1 cellular context compared by ENCODE assay signal in the genomic region with DNA sequence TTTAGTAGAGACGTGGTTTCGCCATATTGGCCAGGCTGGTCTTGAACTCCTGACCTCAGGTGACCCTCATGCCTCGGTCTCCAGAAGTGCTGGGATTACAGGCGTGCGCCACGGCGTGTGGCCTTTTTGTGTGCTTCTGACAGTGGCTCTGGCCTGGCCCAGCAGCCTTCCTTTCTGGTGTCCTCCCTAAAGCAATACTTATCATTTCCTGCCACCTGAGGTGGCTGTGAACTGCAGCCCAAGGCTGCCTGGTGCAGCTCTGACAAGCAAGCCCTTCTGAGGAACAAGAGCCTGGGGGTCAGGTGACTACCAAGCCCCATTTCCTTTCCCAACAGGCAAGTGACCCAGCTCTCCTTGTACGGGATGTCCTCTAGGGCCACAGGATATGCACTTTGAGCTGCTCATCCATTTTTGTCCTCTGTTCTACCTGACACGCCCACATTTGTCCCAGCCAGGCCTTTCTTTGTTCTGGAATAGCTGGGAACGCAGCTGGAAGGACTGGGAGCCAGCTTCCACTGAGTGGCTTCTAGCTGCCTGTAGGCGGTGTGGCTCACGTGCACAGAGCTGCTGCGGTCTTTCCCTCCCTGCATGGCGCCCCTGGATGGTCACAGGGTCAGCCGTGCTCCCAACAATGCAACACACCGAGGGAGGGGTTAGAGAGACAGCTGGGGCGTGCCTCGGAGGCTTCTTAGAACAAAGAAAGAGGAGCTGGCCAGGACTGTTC.
TF ChIP-seq lines count a peak whose summit lies in the region.

No MANE protein-coding gene starts in this region.

TF ChIP-seq in K562, 482 proteins besides CTCF, POLR2A, EP300 and RAD21 (continued from another document and continues in another):
- TF ChIP-seq NFIC (IDR thresholded peaks at IDR 0.05) (peak; percentile 57), ZNF24 (IDR thresholded peaks at IDR 0.05) (no peak), ARNT (IDR thresholded peaks at IDR 0.05) (peak in 1 of 2 experiments; percentile 49; a peak in 1 of 4 replicates), SUPT5H (IDR thresholded peaks at IDR 0.05) (0 out of 2 replicates have a peak, but pooled peaks have one; percentile 37), RBBP5 (IDR thresholded peaks at IDR 0.05; ENCODE audit: borderline replicate concordance, insufficient read depth, low read length, poor library complexity, severe bottlenecking) (peak; percentile 65), MED1 (CRISPR knock-in tag; IDR thresholded peaks at IDR 0.05; ENCODE audit: borderline replicate concordance) (no peak), ZNF507 (tag; conservative IDR thresholded peaks at IDR 0.05) (no peak), IFI16 (CRISPR knock-in tag; IDR thresholded peaks at IDR 0.05) (no peak), STAT5A (IDR thresholded peaks at IDR 0.05; ENCODE audit: borderline replicate concordance, low read length) (peak; percentile 21; the same call in 1 of the 2 replicates), SIX5 (IDR thresholded peaks at IDR 0.05; ENCODE audit: borderline replicate concordance in 1 of 2, insufficient read depth in 1 of 2, low read depth in 1 of 2, low read length in 2 of 2) (no peak), TEAD4 (IDR thresholded peaks at IDR 0.05; ENCODE audit: low read length) (peak; percentile 67), TEAD4 (CRISPR knock-in tag; IDR thresholded peaks at IDR 0.05; ENCODE audit: borderline replicate concordance) (no peak), ARID1B (IDR thresholded peaks at IDR 0.05) (peak; percentile 92), GABPB1 (CRISPR knock-in tag; IDR thresholded peaks at IDR 0.05) (peak; percentile 71), BMI1 (IDR thresholded peaks at IDR 0.05; ENCODE audit: low read length) (no peak), LCOR (CRISPR knock-in tag; IDR thresholded peaks at IDR 0.05) (0 out of 2 replicates have a peak, but pooled peaks have one; percentile 56), CCAR2 (IDR thresholded peaks at IDR 0.05; ENCODE audit: low read depth, low read length) (no peak), SREBF2 (CRISPR knock-in tag; IDR thresholded peaks at IDR 0.05) (no peak), DMBX1 (CRISPR knock-in tag; IDR thresholded peaks at IDR 0.05; ENCODE audit: borderline replicate concordance) (peak; percentile 48; the same call in 1 of the 2 replicates), MAFG (tag; conservative IDR thresholded peaks at IDR 0.05) (no peak), NFXL1 (CRISPR knock-in tag; IDR thresholded peaks at IDR 0.05) (no peak), MIER1 (IDR thresholded peaks at IDR 0.05; ENCODE audit: low read depth) (no peak), ZNF143 (CRISPR knock-in tag; IDR thresholded peaks at IDR 0.05) (0 out of 2 replicates have a peak, but pooled peaks have one; percentile 40), POLR2B (IDR thresholded peaks at IDR 0.05; ENCODE audit: low read depth, partially characterized antibody) (peak; percentile 13), HLTF (IDR thresholded peaks at IDR 0.05) (no peak), BRD4 (IDR thresholded peaks at IDR 0.05) (no peak), RBM14 (IDR thresholded peaks at IDR 0.05; ENCODE audit: borderline replicate concordance, insufficient read depth, low read depth, low read length) (no peak), SIRT6 (IDR thresholded peaks at IDR 0.05; ENCODE audit: low read depth, low read length) (no peak), CBFA2T3 (IDR thresholded peaks at IDR 0.05) (peak; percentile 92), IRF2 (CRISPR knock-in tag; IDR thresholded peaks at IDR 0.05) (no peak), PTRF (tag; IDR thresholded peaks at IDR 0.05) (no peak), FUS (optimal IDR thresholded peaks at IDR 0.05; ENCODE audit: low read depth, low read length) (no peak), PTBP1 (IDR thresholded peaks at IDR 0.05; ENCODE audit: low read depth, low read length) (0 out of 2 replicates have a peak, but pooled peaks have one; percentile 26), KLF13 (tag; IDR thresholded peaks at IDR 0.05; ENCODE audit: borderline replicate concordance, low read depth) (peak; percentile 72), ETS2 (tag; IDR thresholded peaks at IDR 0.05; ENCODE audit: borderline replicate concordance, poor library complexity, severe bottlenecking) (no peak), ASH1L (IDR thresholded peaks at IDR 0.05; ENCODE audit: borderline replicate concordance, low read depth, partially characterized antibody) (no peak), TAF7 (tag; IDR thresholded peaks at IDR 0.05) (no peak), FOXK2 (conservative IDR thresholded peaks at IDR 0.05 in 1 of 2, IDR thresholded peaks at IDR 0.05 in 1 of 2; ENCODE audit: low read depth in 2 of 2) (peak in 1 of 2 experiments; percentile 58; a peak in 2 of 4 replicates)
- TF ChIP-seq, protein P1, sequence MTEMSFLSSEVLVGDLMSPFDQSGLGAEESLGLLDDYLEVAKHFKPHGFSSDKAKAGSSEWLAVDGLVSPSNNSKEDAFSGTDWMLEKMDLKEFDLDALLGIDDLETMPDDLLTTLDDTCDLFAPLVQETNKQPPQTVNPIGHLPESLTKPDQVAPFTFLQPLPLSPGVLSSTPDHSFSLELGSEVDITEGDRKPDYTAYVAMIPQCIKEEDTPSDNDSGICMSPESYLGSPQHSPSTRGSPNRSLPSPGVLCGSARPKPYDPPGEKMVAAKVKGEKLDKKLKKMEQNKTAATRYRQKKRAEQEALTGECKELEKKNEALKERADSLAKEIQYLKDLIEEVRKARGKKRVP (CRISPR knock-in tag; IDR thresholded peaks at IDR 0.05) = no peak
- TF ChIP-seq, protein P2, sequence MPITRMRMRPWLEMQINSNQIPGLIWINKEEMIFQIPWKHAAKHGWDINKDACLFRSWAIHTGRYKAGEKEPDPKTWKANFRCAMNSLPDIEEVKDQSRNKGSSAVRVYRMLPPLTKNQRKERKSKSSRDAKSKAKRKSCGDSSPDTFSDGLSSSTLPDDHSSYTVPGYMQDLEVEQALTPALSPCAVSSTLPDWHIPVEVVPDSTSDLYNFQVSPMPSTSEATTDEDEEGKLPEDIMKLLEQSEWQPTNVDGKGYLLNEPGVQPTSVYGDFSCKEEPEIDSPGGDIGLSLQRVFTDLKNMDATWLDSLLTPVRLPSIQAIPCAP (CRISPR knock-in tag; IDR thresholded peaks at IDR 0.05; ENCODE audit: borderline replicate concordance) = no peak
- TF ChIP-seq, protein P3, sequence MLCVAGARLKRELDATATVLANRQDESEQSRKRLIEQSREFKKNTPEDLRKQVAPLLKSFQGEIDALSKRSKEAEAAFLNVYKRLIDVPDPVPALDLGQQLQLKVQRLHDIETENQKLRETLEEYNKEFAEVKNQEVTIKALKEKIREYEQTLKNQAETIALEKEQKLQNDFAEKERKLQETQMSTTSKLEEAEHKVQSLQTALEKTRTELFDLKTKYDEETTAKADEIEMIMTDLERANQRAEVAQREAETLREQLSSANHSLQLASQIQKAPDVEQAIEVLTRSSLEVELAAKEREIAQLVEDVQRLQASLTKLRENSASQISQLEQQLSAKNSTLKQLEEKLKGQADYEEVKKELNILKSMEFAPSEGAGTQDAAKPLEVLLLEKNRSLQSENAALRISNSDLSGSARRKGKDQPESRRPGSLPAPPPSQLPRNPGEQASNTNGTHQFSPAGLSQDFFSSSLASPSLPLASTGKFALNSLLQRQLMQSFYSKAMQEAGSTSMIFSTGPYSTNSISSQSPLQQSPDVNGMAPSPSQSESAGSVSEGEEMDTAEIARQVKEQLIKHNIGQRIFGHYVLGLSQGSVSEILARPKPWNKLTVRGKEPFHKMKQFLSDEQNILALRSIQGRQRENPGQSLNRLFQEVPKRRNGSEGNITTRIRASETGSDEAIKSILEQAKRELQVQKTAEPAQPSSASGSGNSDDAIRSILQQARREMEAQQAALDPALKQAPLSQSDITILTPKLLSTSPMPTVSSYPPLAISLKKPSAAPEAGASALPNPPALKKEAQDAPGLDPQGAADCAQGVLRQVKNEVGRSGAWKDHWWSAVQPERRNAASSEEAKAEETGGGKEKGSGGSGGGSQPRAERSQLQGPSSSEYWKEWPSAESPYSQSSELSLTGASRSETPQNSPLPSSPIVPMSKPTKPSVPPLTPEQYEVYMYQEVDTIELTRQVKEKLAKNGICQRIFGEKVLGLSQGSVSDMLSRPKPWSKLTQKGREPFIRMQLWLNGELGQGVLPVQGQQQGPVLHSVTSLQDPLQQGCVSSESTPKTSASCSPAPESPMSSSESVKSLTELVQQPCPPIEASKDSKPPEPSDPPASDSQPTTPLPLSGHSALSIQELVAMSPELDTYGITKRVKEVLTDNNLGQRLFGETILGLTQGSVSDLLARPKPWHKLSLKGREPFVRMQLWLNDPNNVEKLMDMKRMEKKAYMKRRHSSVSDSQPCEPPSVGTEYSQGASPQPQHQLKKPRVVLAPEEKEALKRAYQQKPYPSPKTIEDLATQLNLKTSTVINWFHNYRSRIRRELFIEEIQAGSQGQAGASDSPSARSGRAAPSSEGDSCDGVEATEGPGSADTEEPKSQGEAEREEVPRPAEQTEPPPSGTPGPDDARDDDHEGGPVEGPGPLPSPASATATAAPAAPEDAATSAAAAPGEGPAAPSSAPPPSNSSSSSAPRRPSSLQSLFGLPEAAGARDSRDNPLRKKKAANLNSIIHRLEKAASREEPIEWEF (CRISPR knock-in tag; IDR thresholded peaks at IDR 0.05) = no peak
- TF ChIP-seq, protein P4, sequence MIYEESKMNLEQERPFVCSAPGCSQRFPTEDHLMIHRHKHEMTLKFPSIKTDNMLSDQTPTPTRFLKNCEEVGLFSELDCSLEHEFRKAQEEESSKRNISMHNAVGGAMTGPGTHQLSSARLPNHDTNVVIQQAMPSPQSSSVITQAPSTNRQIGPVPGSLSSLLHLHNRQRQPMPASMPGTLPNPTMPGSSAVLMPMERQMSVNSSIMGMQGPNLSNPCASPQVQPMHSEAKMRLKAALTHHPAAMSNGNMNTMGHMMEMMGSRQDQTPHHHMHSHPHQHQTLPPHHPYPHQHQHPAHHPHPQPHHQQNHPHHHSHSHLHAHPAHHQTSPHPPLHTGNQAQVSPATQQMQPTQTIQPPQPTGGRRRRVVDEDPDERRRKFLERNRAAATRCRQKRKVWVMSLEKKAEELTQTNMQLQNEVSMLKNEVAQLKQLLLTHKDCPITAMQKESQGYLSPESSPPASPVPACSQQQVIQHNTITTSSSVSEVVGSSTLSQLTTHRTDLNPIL (CRISPR knock-in tag; IDR thresholded peaks at IDR 0.05) = no peak
- TF ChIP-seq, protein P5, sequence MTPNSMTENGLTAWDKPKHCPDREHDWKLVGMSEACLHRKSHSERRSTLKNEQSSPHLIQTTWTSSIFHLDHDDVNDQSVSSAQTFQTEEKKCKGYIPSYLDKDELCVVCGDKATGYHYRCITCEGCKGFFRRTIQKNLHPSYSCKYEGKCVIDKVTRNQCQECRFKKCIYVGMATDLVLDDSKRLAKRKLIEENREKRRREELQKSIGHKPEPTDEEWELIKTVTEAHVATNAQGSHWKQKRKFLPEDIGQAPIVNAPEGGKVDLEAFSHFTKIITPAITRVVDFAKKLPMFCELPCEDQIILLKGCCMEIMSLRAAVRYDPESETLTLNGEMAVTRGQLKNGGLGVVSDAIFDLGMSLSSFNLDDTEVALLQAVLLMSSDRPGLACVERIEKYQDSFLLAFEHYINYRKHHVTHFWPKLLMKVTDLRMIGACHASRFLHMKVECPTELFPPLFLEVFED (CRISPR knock-in tag; conservative IDR thresholded peaks at IDR 0.05) = no peak
- TF ChIP-seq, protein P6, sequence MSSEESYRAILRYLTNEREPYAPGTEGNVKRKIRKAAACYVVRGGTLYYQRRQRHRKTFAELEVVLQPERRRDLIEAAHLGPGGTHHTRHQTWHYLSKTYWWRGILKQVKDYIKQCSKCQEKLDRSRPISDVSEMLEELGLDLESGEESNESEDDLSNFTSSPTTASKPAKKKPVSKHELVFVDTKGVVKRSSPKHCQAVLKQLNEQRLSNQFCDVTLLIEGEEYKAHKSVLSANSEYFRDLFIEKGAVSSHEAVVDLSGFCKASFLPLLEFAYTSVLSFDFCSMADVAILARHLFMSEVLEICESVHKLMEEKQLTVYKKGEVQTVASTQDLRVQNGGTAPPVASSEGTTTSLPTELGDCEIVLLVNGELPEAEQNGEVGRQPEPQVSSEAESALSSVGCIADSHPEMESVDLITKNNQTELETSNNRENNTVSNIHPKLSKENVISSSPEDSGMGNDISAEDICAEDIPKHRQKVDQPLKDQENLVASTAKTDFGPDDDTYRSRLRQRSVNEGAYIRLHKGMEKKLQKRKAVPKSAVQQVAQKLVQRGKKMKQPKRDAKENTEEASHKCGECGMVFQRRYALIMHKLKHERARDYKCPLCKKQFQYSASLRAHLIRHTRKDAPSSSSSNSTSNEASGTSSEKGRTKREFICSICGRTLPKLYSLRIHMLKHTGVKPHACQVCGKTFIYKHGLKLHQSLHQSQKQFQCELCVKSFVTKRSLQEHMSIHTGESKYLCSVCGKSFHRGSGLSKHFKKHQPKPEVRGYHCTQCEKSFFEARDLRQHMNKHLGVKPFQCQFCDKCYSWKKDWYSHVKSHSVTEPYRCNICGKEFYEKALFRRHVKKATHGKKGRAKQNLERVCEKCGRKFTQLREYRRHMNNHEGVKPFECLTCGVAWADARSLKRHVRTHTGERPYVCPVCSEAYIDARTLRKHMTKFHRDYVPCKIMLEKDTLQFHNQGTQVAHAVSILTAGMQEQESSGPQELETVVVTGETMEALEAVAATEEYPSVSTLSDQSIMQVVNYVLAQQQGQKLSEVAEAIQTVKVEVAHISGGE (CRISPR knock-in tag; IDR thresholded peaks at IDR 0.05) = peak in 2 of 3 experiments; percentile 50 to 94; a peak in 3 of 6 replicates
- TF ChIP-seq, protein P7, sequence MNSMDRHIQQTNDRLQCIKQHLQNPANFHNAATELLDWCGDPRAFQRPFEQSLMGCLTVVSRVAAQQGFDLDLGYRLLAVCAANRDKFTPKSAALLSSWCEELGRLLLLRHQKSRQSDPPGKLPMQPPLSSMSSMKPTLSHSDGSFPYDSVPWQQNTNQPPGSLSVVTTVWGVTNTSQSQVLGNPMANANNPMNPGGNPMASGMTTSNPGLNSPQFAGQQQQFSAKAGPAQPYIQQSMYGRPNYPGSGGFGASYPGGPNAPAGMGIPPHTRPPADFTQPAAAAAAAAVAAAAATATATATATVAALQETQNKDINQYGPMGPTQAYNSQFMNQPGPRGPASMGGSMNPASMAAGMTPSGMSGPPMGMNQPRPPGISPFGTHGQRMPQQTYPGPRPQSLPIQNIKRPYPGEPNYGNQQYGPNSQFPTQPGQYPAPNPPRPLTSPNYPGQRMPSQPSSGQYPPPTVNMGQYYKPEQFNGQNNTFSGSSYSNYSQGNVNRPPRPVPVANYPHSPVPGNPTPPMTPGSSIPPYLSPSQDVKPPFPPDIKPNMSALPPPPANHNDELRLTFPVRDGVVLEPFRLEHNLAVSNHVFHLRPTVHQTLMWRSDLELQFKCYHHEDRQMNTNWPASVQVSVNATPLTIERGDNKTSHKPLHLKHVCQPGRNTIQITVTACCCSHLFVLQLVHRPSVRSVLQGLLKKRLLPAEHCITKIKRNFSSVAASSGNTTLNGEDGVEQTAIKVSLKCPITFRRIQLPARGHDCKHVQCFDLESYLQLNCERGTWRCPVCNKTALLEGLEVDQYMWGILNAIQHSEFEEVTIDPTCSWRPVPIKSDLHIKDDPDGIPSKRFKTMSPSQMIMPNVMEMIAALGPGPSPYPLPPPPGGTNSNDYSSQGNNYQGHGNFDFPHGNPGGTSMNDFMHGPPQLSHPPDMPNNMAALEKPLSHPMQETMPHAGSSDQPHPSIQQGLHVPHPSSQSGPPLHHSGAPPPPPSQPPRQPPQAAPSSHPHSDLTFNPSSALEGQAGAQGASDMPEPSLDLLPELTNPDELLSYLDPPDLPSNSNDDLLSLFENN (IDR thresholded peaks at IDR 0.05; ENCODE audit: low read depth in 2 of 2, low read length in 2 of 2) = no peak; a peak in 1 of 4 replicates
